Comparison of ENCODE assay signal across 8 cellular contexts in genomic region chr3:49021813-49022720, GRCh38. TPM values are rescaled to one million over a fixed set of nuclear protein-coding genes. Genes with fewer than 3 reads are reported as not detected.
A peak's percentile ranks its signal among the peaks of the same experiment; 100 is the strongest.
DNase-seq lines count a peak whose midpoint lies in the region; ATAC-seq and TF ChIP-seq lines count a peak whose summit lies in the region.

A gene with protein sequence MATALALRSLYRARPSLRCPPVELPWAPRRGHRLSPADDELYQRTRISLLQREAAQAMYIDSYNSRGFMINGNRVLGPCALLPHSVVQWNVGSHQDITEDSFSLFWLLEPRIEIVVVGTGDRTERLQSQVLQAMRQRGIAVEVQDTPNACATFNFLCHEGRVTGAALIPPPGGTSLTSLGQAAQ (plus strand): TSS chr3:49022121. CDS start chr3:49022145, 24 bp downstream.

- no peaks in the 10 kb centered on the region for H3K9me3 ChIP-seq in esophagus squamous epithelium

- H3K27ac Mint-ChIP-seq in IgD-negative memory B cell (peak within 1 kb of the TSS; percentile 92 to 97 (median 96)), naive B cell (peak within 1 kb of the TSS; percentile 94 to 99 (median 98))
- H3K27ac Mint-ChIP-seq in stimulated activated memory B cell treated with anti-CD40 and anti-IgM and Interleukin-4, amounts not matched to agents 10 μg/mL and 1 μg/mL and 100 μg/mL, for 72 hours = peak within 1 kb of the TSS; percentile 96

- peak within 1 kb of the TSS; percentile 92 to 98 (median 94) for H3K4me3 Mint-ChIP-seq in IgD-negative memory B cell
- H3K4me3 Mint-ChIP-seq in naive B cell = peak within 1 kb of the TSS; percentile 90 to 98 (median 97)
- H3K4me3 Mint-ChIP-seq in stimulated activated memory B cell treated with anti-CD40 and anti-IgM and Interleukin-4, amounts not matched to agents 10 μg/mL and 1 μg/mL and 100 μg/mL, for 72 hours = peak within 1 kb of the TSS; percentile 88

- peaks cover 2% of the 10 kb centered on the region for H3K36me3 Mint-ChIP-seq in IgD-negative memory B cell
- H3K36me3 Mint-ChIP-seq in naive B cell = no peaks in the 10 kb centered on the region
- peaks cover 49% of the 10 kb centered on the region for H3K36me3 Mint-ChIP-seq in stimulated activated memory B cell treated with anti-CD40 and anti-IgM and Interleukin-4, amounts not matched to agents 10 μg/mL and 1 μg/mL and 100 μg/mL, for 72 hours

- TF ChIP-seq CTCF in esophagus squamous epithelium (IDR thresholded peaks at IDR 0.05) = peak; percentile 92 to 98 (median 96)

- peaks cover 28 to 44% (median 32%) of the 10 kb centered on the region in 3 donors for H3K36me3 ChIP-seq in esophagus squamous epithelium

- no peaks in the 10 kb centered on the region for H3K27me3 Mint-ChIP-seq in IgD-negative memory B cell
- no peaks in the 10 kb centered on the region for H3K27me3 Mint-ChIP-seq in naive B cell
- no peaks in the 10 kb centered on the region for H3K27me3 Mint-ChIP-seq in stimulated activated memory B cell treated with anti-CD40 and anti-IgM and Interleukin-4, amounts not matched to agents 10 μg/mL and 1 μg/mL and 100 μg/mL, for 72 hours

- intact Hi-C loops in esophagus squamous epithelium (cut with DNase I) = loop anchor here (10.0 kb wide), 1 partner anchor 73 kb away; the partner anchor contains the start of gene QRICH1

- H3K27ac ChIP-seq in esophagus squamous epithelium = peak within 1 kb of the TSS; percentile 97 to 100 (median 99)

- 0% methylated on average over 3 to 6 of the region's 83 CpGs for WGBS in esophagus squamous epithelium, 2 donors

- peaks cover 36 to 82% (median 37%) of the 10 kb centered on the region in 3 donors for H3K4me1 ChIP-seq in esophagus squamous epithelium

- TF ChIP-seq POLR2A in esophagus squamous epithelium (IDR thresholded peaks at IDR 0.05) = peak in 2 of 4 donors; percentile 88 to 89

- DNase-seq in DMS79 treated with DMSO at 0.1 percent for 48 hours (lab: John Stamatoyannopoulos, UW) (peak; percentile 84), esophagus squamous epithelium (lab: John Stamatoyannopoulos, UW) (peak; percentile 77), naive B cell (peak; percentile 94)
- DNase-seq in activated T-cell treated with anti-CD3 and anti-CD28 coated beads, Interleukin-2, amount 50 U/mL, for 48 hours = peak; percentile 96 to 97

- H3K27me3 ChIP-seq in esophagus squamous epithelium = no peaks in the 10 kb centered on the region

- peaks cover 19 to 41% (median 26%) of the 10 kb centered on the region in 3 donors for H3K4me1 Mint-ChIP-seq in IgD-negative memory B cell
- peaks cover 25 to 74% (median 57%) of the 10 kb centered on the region in 3 donors for H3K4me1 Mint-ChIP-seq in naive B cell
- peaks cover 76% of the 10 kb centered on the region for H3K4me1 Mint-ChIP-seq in stimulated activated memory B cell treated with anti-CD40 and anti-IgM and Interleukin-4, amounts not matched to agents 10 μg/mL and 1 μg/mL and 100 μg/mL, for 72 hours

- peak within 1 kb of the TSS; percentile 66 to 99 (median 93) for H3K4me3 ChIP-seq in esophagus squamous epithelium

- ATAC-seq in GM21576 (IDR thresholded peaks at IDR 0.05; ENCODE audit: unreplicated experiment) (peak; percentile 58), naive B cell (ENCODE audit: low read depth in 2 of 2) (peak; percentile 78 to 80)
- peak; percentile 83 for ATAC-seq in stimulated activated memory B cell treated with anti-CD40 and anti-IgM and Interleukin-4, amounts not matched to agents 10 μg/mL and 1 μg/mL and 100 μg/mL, for 72 hours

- no peaks in the 10 kb centered on the region for H3K9me3 Mint-ChIP-seq in IgD-negative memory B cell
- H3K9me3 Mint-ChIP-seq in naive B cell = no peaks in the 10 kb centered on the region
- no peaks in the 10 kb centered on the region for H3K9me3 Mint-ChIP-seq in stimulated activated memory B cell treated with anti-CD40 and anti-IgM and Interleukin-4, amounts not matched to agents 10 μg/mL and 1 μg/mL and 100 μg/mL, for 72 hours

TF ChIP-seq in PFSK-1, 5 proteins besides CTCF, POLR2A, EP300 and RAD21:
- no peak for TF ChIP-seq FOXP2 (optimal IDR thresholded peaks at IDR 0.05; ENCODE audit: borderline replicate concordance, extremely low read depth, extremely low read length, insufficient read depth)
- TF ChIP-seq TAF1 (IDR thresholded peaks at IDR 0.05; ENCODE audit: borderline replicate concordance, insufficient read depth, low read length) = no peak; the same call in 1 of the 2 replicates
- peak in 1 of 2 experiments; percentile 47; a peak in 1 of 4 replicates for TF ChIP-seq REST (IDR thresholded peaks at IDR 0.05; ENCODE audit: insufficient read depth in 1 of 2, low read depth in 2 of 2, low read length in 2 of 2)
- TF ChIP-seq SIN3A (IDR thresholded peaks at IDR 0.05; ENCODE audit: borderline replicate concordance, insufficient read depth, low read length) = peak; percentile 20; the same call in 1 of the 2 replicates
- TF ChIP-seq POLR2AphosphoS5 (IDR thresholded peaks at IDR 0.05; ENCODE audit: low read depth, low read length) = peak; percentile 71

RNA-seq across cellular contexts. Expression of the gene that starts here (rescaled TPM):
- polyA plus RNA-seq in IgD-negative memory B cell (188 TPM), naive B cell (ENCODE audit: low read depth in 6 of 6) (100 to 1,000 TPM; 124 to 177 (median 143) TPM)
- 201 TPM for polyA plus RNA-seq in PFSK-1 (2012; ENCODE audit: insufficient read length, low read depth)
- 10 to 100 TPM; 50.8 to 88.1 (median 54.1) TPM for total RNA-seq in esophagus squamous epithelium

Comparison
In these comparisons a context has a peak if more than half of its experiments do, and no peak if none do; other contexts are left out.
1. Peak in every context shown above with its lines: DNase-seq, ATAC-seq, H3K4me3 ChIP-seq and H3K27ac ChIP-seq.